ENCODE assay signal across 15 cellular contexts in genomic region chr2:47888581-47889280, GRCh38. TPM values are rescaled to one million over a fixed set of nuclear protein-coding genes. Genes with fewer than 3 reads are reported as not detected.
DNase-seq lines count a peak whose midpoint lies in the region; ATAC-seq, FAIRE-seq and TF ChIP-seq lines count a peak whose summit lies in the region.
"Had no signal": no experiment of that assay in that cellular context is flagged by ENCODE, and none has a peak within 500 bp of the region (broad histone marks: within the 10 kb centered on the region; RNA-seq: fewer than 3 reads in every experiment).

No MANE protein-coding gene starts in this region.

- no peak for FAIRE-seq in GM12892 (lab: Jason Lieb, UNC)
- FAIRE-seq: H1 had no signal

- H3K36me3 ChIP-seq in left lung = peaks cover 0 to 5% of the 10 kb centered on the region in 2 donors

- POLR2A ChIA-PET in CD4-positive, alpha-beta T cell (lab: Charles Lee) = interaction anchor here (0.5 to 2.6 kb wide), 6 partner anchors 8 to 21 kb away, joined by 3 to 16 read pairs (median 4); no protein-coding TSS in a partner anchor
- POLR2A ChIA-PET in activated CD8-positive, alpha-beta T cell treated with anti-CD3 and anti-CD28 coated beads, Interleukin-2, amount 10 ng/mL, durations not matched to agents 7 days and 5 days (lab: Charles Lee) = no interaction called here

- no peak for TF ChIP-seq POLR2A in GM12892 (IDR thresholded peaks at IDR 0.05; ENCODE audit: low read depth, low read length)

- peak; percentile 95 for ATAC-seq in CD4-positive, alpha-beta T cell (ENCODE audit: poor library complexity)
- ATAC-seq in HG02981 (IDR thresholded peaks at IDR 0.05; ENCODE audit: unreplicated experiment) (peak; percentile 53), left lung (peak; percentile 86)
- ATAC-seq in activated CD8-positive, alpha-beta T cell treated with anti-CD3 and anti-CD28 coated beads, Interleukin-2, amount 10 ng/mL, durations not matched to agents 7 days and 5 days = peak; percentile 94
- ATAC-seq: foreskin keratinocyte, left ventricle myocardium superior, PC-3 had no signal

- CTCF ChIA-PET in CD4-positive, alpha-beta T cell (lab: Charles Lee) = interaction anchor here (1.3 to 1.6 kb wide), 2 partner anchors 9 to 18 kb away, joined by 5 to 6 read pairs; partner anchors contain the start of gene FBXO11
- CTCF ChIA-PET in activated CD8-positive, alpha-beta T cell treated with anti-CD3 and anti-CD28 coated beads, Interleukin-2, amount 10 ng/mL, durations not matched to agents 7 days and 5 days (lab: Charles Lee) = interaction anchor here (0.9 to 1.8 kb wide), 5 partner anchors 9 to 31 kb away, joined by 3 to 8 read pairs (median 4); no protein-coding TSS in a partner anchor

- H3K9me3 ChIP-seq in CD4-positive, alpha-beta T cell (ENCODE audit: control insufficient read depth, low read length) = no peaks in the 10 kb centered on the region
- no peaks in the 10 kb centered on the region for H3K9me3 ChIP-seq in left lung

- intact Hi-C loops in CD4-positive, alpha-beta T cell (cut with DNase I, micrococcal nuclease) = loop anchor here in 1 of 2 experiments (2.0 kb wide), 1 partner anchor 18 kb away; the partner anchor contains the start of gene FBXO11
- intact Hi-C loops in left lung (cut with DNase I) = no loop called here

- in situ Hi-C loops in GM13977 (cut with MboI; ENCODE audit: low pct_unique_long_range_greater_than_20kb, low sequenced_read_pairs, unreplicated experiment) = no loop called here

- H3K27ac Mint-ChIP-seq in CD4-positive, alpha-beta T cell = peak overlapping the region; percentile 80
- peak overlapping the region; percentile 35 for H3K27ac Mint-ChIP-seq in activated CD8-positive, alpha-beta T cell treated with anti-CD3 and anti-CD28 coated beads, Interleukin-2, amount 10 ng/mL, durations not matched to agents 7 days and 5 days

- DNase-seq in CD4-positive, alpha-beta T cell = peak in 1 of 10 experiments; percentile 46
- DNase-seq in activated CD8-positive, alpha-beta T cell treated with anti-CD3 and anti-CD28 coated beads, Interleukin-2, amount 10 ng/mL, durations not matched to agents 7 days and 5 days = peak; percentile 53
- DNase-seq in left lung (no peak), GM13977 (ENCODE audit: low spot score) (no peak), foreskin melanocyte (no peak), GM12892 (ENCODE audit: insufficient read length) (no peak)
- no peak for DNase-seq in stimulated activated CD4-positive, alpha-beta T cell treated with anti-CD3 and anti-CD28 coated beads, Interleukin-2, amount 100 ng/mL, for 24 hours
- DNase-seq: COR-L47, cortex of kidney, foreskin keratinocyte, left ventricle myocardium superior, PC-3, T-helper 9 cell had no signal

- no peaks in the 10 kb centered on the region for H3K9me3 Mint-ChIP-seq in CD4-positive, alpha-beta T cell
- H3K9me3 Mint-ChIP-seq in activated CD8-positive, alpha-beta T cell treated with anti-CD3 and anti-CD28 coated beads, Interleukin-2, amount 10 ng/mL, durations not matched to agents 7 days and 5 days (ENCODE audit: insufficient read depth) = no peaks in the 10 kb centered on the region

- peaks cover 85% of the 10 kb centered on the region for H3K4me1 Mint-ChIP-seq in CD4-positive, alpha-beta T cell (ENCODE audit: low read depth)
- H3K4me1 Mint-ChIP-seq in activated CD8-positive, alpha-beta T cell treated with anti-CD3 and anti-CD28 coated beads, Interleukin-2, amount 10 ng/mL, durations not matched to agents 7 days and 5 days (ENCODE audit: low read depth) = peaks cover 30% of the 10 kb centered on the region

- peaks cover 60% of the 10 kb centered on the region for H3K36me3 Mint-ChIP-seq in CD4-positive, alpha-beta T cell (ENCODE audit: low read depth)
- peaks cover 33% of the 10 kb centered on the region for H3K36me3 Mint-ChIP-seq in activated CD8-positive, alpha-beta T cell treated with anti-CD3 and anti-CD28 coated beads, Interleukin-2, amount 10 ng/mL, durations not matched to agents 7 days and 5 days (ENCODE audit: low read depth)

- peaks cover 12 to 55% of the 10 kb centered on the region in 2 donors for H3K4me1 ChIP-seq in left lung

- no peak overlapping the region for H3K4me3 ChIP-seq in left lung

- H3K4me3 Mint-ChIP-seq in CD4-positive, alpha-beta T cell = peak overlapping the region; percentile 74
- H3K4me3 Mint-ChIP-seq in activated CD8-positive, alpha-beta T cell treated with anti-CD3 and anti-CD28 coated beads, Interleukin-2, amount 10 ng/mL, durations not matched to agents 7 days and 5 days = no peak overlapping the region

- no peaks in the 10 kb centered on the region for H3K27me3 ChIP-seq in CD4-positive, alpha-beta T cell (ENCODE audit: control insufficient read depth, insufficient read depth, low read length)
- H3K27me3 ChIP-seq in left lung = no peaks in the 10 kb centered on the region
- H3K27me3 ChIP-seq: foreskin keratinocyte had no signal

- H3K27ac ChIP-seq in CD4-positive, alpha-beta T cell (ENCODE audit: low read depth, low read length) = peak overlapping the region; percentile 22
- H3K27ac ChIP-seq in left lung = no peak overlapping the region
- H3K27ac ChIP-seq: foreskin keratinocyte had no signal

- no peaks in the 10 kb centered on the region for H3K27me3 Mint-ChIP-seq in CD4-positive, alpha-beta T cell
- no peaks in the 10 kb centered on the region for H3K27me3 Mint-ChIP-seq in activated CD8-positive, alpha-beta T cell treated with anti-CD3 and anti-CD28 coated beads, Interleukin-2, amount 10 ng/mL, durations not matched to agents 7 days and 5 days (ENCODE audit: low read depth)

- no peak for TF ChIP-seq CTCF in CD4-positive, alpha-beta T cell (IDR thresholded peaks at IDR 0.05)
- no peak for TF ChIP-seq CTCF in left lung (IDR thresholded peaks at IDR 0.05)
- no peak for TF ChIP-seq CTCF in GM13977 (IDR thresholded peaks at IDR 0.05; ENCODE audit: extremely low read depth, insufficient read depth, missing control alignments)

RNA-seq across cellular contexts. Expression of gene FBXO11, which starts 17.6 kb away (rescaled TPM):
- 100 to 1,000 TPM; 121 to 126 TPM for total RNA-seq in CD4-positive, alpha-beta T cell
- total RNA-seq in activated CD8-positive, alpha-beta T cell treated with anti-CD3 and anti-CD28 coated beads, Interleukin-2, amount 10 ng/mL, durations not matched to agents 7 days and 5 days = 10 to 100 TPM; 49.1 to 51.9 TPM
- 10 to 100 TPM; 56.2 to 68.2 TPM for total RNA-seq in left lung
- polyA plus RNA-seq in GM12892 (2012; ENCODE audit: missing spikeins) = 24.0 TPM
